Comparison of ENCODE assay signal across 10 cellular contexts in genomic region chr2:60446413-60447358, GRCh38.
DNase-seq lines count a peak whose midpoint lies in the region; ATAC-seq, FAIRE-seq and TF ChIP-seq lines count a peak whose summit lies in the region.
"Had no signal": no experiment of that assay in that cellular context is flagged by ENCODE, and none has a peak within 500 bp of the region (broad histone marks: within the 10 kb centered on the region; RNA-seq: fewer than 3 reads in every experiment).

No MANE protein-coding gene starts in this region.

- POLR2A ChIA-PET in H1 (lab: Charles Lee; ENCODE audit: partially characterized antibody): interaction anchor here (1.1 kb wide), 1 partner anchor 104 kb away, joined by 3 read pairs; no protein-coding TSS in a partner anchor

- H3K27ac ChIP-seq in H1 (ENCODE audit: low read depth, low read length) (no peak overlapping the region), H9 (ENCODE audit: insufficient read length, low read depth, low read length) (no peak overlapping the region)

- H3K79me2 ChIP-seq in H1 (ENCODE audit: control insufficient read depth in 1 of 2, insufficient read depth in 2 of 2, low read length in 2 of 2) (no peaks in the 10 kb centered on the region), H9 (ENCODE audit: insufficient read depth, low read length) (no peaks in the 10 kb centered on the region; the same call in 1 of the 2 replicates)

- H4K5ac ChIP-seq in H1 (ENCODE audit: insufficient read length, low read depth, low read length) (no peak overlapping the region), H9 (ENCODE audit: insufficient read length, low read depth, low read length) (no peak overlapping the region)

- H3K4ac ChIP-seq in H1 (replicated peaks; ENCODE audit: insufficient read length, low read depth, low read length) (no peak overlapping the region), H9 (ENCODE audit: low read depth, low read length) (no peak overlapping the region)

- no peak overlapping the region; the same call in 1 of the 2 replicates for H2BK20ac ChIP-seq in H1 (ENCODE audit: low read length)
- H2BK20ac ChIP-seq in H9 (ENCODE audit: low read depth, low read length, poor library complexity, severe bottlenecking): no peak overlapping the region

- no peak overlapping the region for H2BK120ac ChIP-seq in H1 (replicated peaks; ENCODE audit: low read depth, low read length)
- no peak overlapping the region for H2BK120ac ChIP-seq in H9 (ENCODE audit: low read depth, low read length, poor library complexity, severe bottlenecking)

- H3K27me3 Mint-ChIP-seq in T-helper 2 cell treated with Interferon-gamma antibody and Interleukin-4, amounts not matched to agents 5 μg/mL and 100 μg/mL, for 36 hours (ENCODE audit: low read depth): no peaks in the 10 kb centered on the region
- H3K27me3 Mint-ChIP-seq in H9 (ENCODE audit: low read depth): peaks cover 3% of the 10 kb centered on the region; the same call in 1 of the 2 replicates
- H3K27me3 Mint-ChIP-seq: natural killer cell treated with Interleukin-12 subunit alpha and Interleukin-12 subunit beta and Interleukin-15 and Interleukin-18, amount 100 ng/mL, for 72 hours had no signal

- no peaks in the 10 kb centered on the region for H3K23me2 ChIP-seq in H1 (ENCODE audit: low read depth, low read length)
- H3K23me2 ChIP-seq in H9 (ENCODE audit: insufficient read length, low read depth, low read length, poor library complexity, severe bottlenecking): no peaks in the 10 kb centered on the region

- no peak overlapping the region for H4K91ac ChIP-seq in H1 (replicated peaks; ENCODE audit: insufficient read length, low read length)
- no peak overlapping the region for H4K91ac ChIP-seq in H9 (ENCODE audit: insufficient read length, low read depth, low read length)

- no peak overlapping the region for H3K27ac Mint-ChIP-seq in T-helper 2 cell treated with Interferon-gamma antibody and Interleukin-4, amounts not matched to agents 5 μg/mL and 100 μg/mL, for 36 hours
- H3K27ac Mint-ChIP-seq in H9: peak overlapping the region in 1 of 3 experiments; percentile 50; a peak in 2 of 7 replicates
- H3K27ac Mint-ChIP-seq: natural killer cell treated with Interleukin-12 subunit alpha and Interleukin-12 subunit beta and Interleukin-15 and Interleukin-18, amount 100 ng/mL, for 72 hours had no signal

- DNase-seq in H1 (ENCODE audit: low read depth in 1 of 2, low spot score in 2 of 2) (no peak), H9 (no peak), omental fat pad (ENCODE audit: low spot score) (no peak)
- no peak for DNase-seq in T-helper 2 cell treated with Interferon-gamma antibody and Interleukin-4, amounts not matched to agents 5 μg/mL and 100 μg/mL, for 36 hours (ENCODE audit: low spot score)
- DNase-seq: DND-41 had no signal

- H2BK12ac ChIP-seq in H1 (ENCODE audit: low read depth, low read length) (peak overlapping the region; percentile 82; the same call in 1 of the 2 replicates), H9 (ENCODE audit: insufficient read length, low read depth, low read length) (no peak overlapping the region)

- no peaks in the 10 kb centered on the region for H3K9me3 Mint-ChIP-seq in T-helper 2 cell treated with Interferon-gamma antibody and Interleukin-4, amounts not matched to agents 5 μg/mL and 100 μg/mL, for 36 hours
- H3K9me3 Mint-ChIP-seq in H9: no peaks in the 10 kb centered on the region
- H3K9me3 Mint-ChIP-seq: natural killer cell treated with Interleukin-12 subunit alpha and Interleukin-12 subunit beta and Interleukin-15 and Interleukin-18, amount 100 ng/mL, for 72 hours had no signal

- H2AK5ac ChIP-seq in H1 (ENCODE audit: low read depth, low read length) (peak overlapping the region; percentile 67; the same call in 1 of the 2 replicates), H9 (ENCODE audit: insufficient read length, low read length) (no peak overlapping the region)

- TF ChIP-seq CTCF in H1 (IDR thresholded peaks at IDR 0.05; ENCODE audit: control extremely low read depth in 1 of 3, insufficient read depth in 1 of 3, low read depth in 1 of 3, low read length in 3 of 3): no peak
- no peak for TF ChIP-seq CTCF in H9 (conservative IDR thresholded peaks at IDR 0.05)
- no peak for TF ChIP-seq CTCF in omental fat pad (IDR thresholded peaks at IDR 0.05)

- ATAC-seq in GM18505 (IDR thresholded peaks at IDR 0.05; ENCODE audit: unreplicated experiment) (peak; percentile 85), GM21360 (IDR thresholded peaks at IDR 0.05; ENCODE audit: unreplicated experiment) (peak; percentile 87), HG03108 (IDR thresholded peaks at IDR 0.05; ENCODE audit: unreplicated experiment) (peak; percentile 84), SK-N-SH treated with all-trans-retinoic acid at 6 μM for 48 hours (no peak), omental fat pad (ENCODE audit: low FRiP score) (no peak)
- ATAC-seq: natural killer cell treated with Interleukin-12 subunit alpha and Interleukin-12 subunit beta and Interleukin-15 and Interleukin-18, amount 100 ng/mL, for 72 hours had no signal

- H3K4me1 Mint-ChIP-seq in T-helper 2 cell treated with Interferon-gamma antibody and Interleukin-4, amounts not matched to agents 5 μg/mL and 100 μg/mL, for 36 hours (ENCODE audit: low read depth): no peaks in the 10 kb centered on the region
- H3K4me1 Mint-ChIP-seq in H9: peaks cover 24 to 30% of the 10 kb centered on the region in 2 experiments

- no peak overlapping the region for H3K4me3 ChIP-seq in H1 (ENCODE audit: extremely low read depth in 1 of 4, insufficient read depth in 2 of 4, low read depth in 3 of 4, low read length in 4 of 4)

- H3K23ac ChIP-seq in H1 (ENCODE audit: insufficient read length) (no peak overlapping the region), H9 (ENCODE audit: insufficient read length, low read depth, low read length) (no peak overlapping the region)

- no peaks in the 10 kb centered on the region for H3K36me3 Mint-ChIP-seq in T-helper 2 cell treated with Interferon-gamma antibody and Interleukin-4, amounts not matched to agents 5 μg/mL and 100 μg/mL, for 36 hours (ENCODE audit: low read depth)
- no peaks in the 10 kb centered on the region for H3K36me3 Mint-ChIP-seq in H9 (ENCODE audit: insufficient read depth in 1 of 3, low read depth in 3 of 3)
- H3K36me3 Mint-ChIP-seq: natural killer cell treated with Interleukin-12 subunit alpha and Interleukin-12 subunit beta and Interleukin-15 and Interleukin-18, amount 100 ng/mL, for 72 hours had no signal

- H2AFZ ChIP-seq in H1 (ENCODE audit: low read length) (0 out of 2 replicates have a peak overlapping the region, but pooled peaks have one; percentile 8), H9 (ENCODE audit: low read length) (no peak overlapping the region)

- no peak overlapping the region for H3K4me3 Mint-ChIP-seq in T-helper 2 cell treated with Interferon-gamma antibody and Interleukin-4, amounts not matched to agents 5 μg/mL and 100 μg/mL, for 36 hours
- no peak overlapping the region for H3K4me3 Mint-ChIP-seq in H9
- H3K4me3 Mint-ChIP-seq: natural killer cell treated with Interleukin-12 subunit alpha and Interleukin-12 subunit beta and Interleukin-15 and Interleukin-18, amount 100 ng/mL, for 72 hours had no signal

- H3T11ph ChIP-seq in H9 (ENCODE audit: low read length): no peak overlapping the region

- H4K20me1 ChIP-seq in H1 (replicated peaks in 1 of 2; ENCODE audit: control insufficient read depth in 1 of 2, insufficient read depth in 2 of 2, low read length in 2 of 2): no peaks in the 10 kb centered on the region
- H4K20me1 ChIP-seq in H9 (ENCODE audit: control insufficient read depth, insufficient read depth, insufficient read length): no peaks in the 10 kb centered on the region

- TF ChIP-seq POLR2A in GM18505 (IDR thresholded peaks at IDR 0.05; ENCODE audit: borderline replicate concordance, extremely low read depth, insufficient read depth, insufficient read length): peak; percentile 54
- TF ChIP-seq POLR2A in H1 (IDR thresholded peaks at IDR 0.05; ENCODE audit: control extremely low read depth in 1 of 2, low read depth in 2 of 2, low read length in 2 of 2): no peak

- CTCF ChIA-PET in H1 (lab: Charles Lee; ENCODE audit: partially characterized antibody): interaction anchor here (0.6 to 1.2 kb wide), 6 partner anchors 10 to 1917 kb away, joined by 3 to 4 read pairs (median 3); no protein-coding TSS in a partner anchor

- no peak for FAIRE-seq in H1 (lab: Jason Lieb, UNC)

- no peak for TF ChIP-seq EP300 in H1 (IDR thresholded peaks at IDR 0.05; ENCODE audit: borderline replicate concordance in 1 of 2, low read depth in 2 of 2, low read length in 2 of 2)

- H3K9me3 ChIP-seq in H1 (ENCODE audit: insufficient read depth in 2 of 2, low read depth in 1 of 2, low read length in 1 of 2) (no peaks in the 10 kb centered on the region), H9 (ENCODE audit: control insufficient read depth, low read depth, low read length) (no peaks in the 10 kb centered on the region)

- H3K56ac ChIP-seq in H1 (replicated peaks; ENCODE audit: insufficient read length, low read depth, low read length) (no peak overlapping the region), H9 (ENCODE audit: insufficient read length, low read depth, low read length) (no peak overlapping the region)

- H3K14ac ChIP-seq in H1 (ENCODE audit: insufficient read length) (no peak overlapping the region), H9 (ENCODE audit: insufficient read depth, low read length) (no peak overlapping the region)

- H3K4me2 ChIP-seq in H1 (ENCODE audit: insufficient read depth in 1 of 2, low read depth in 2 of 2, low read length in 2 of 2) (no peak overlapping the region), H9 (ENCODE audit: insufficient read depth, insufficient read length, low read length) (no peak overlapping the region)

- H4K8ac ChIP-seq in H1 (ENCODE audit: extremely low read depth, insufficient read depth, low read length): no peak overlapping the region
- no peak overlapping the region for H4K8ac ChIP-seq in H9 (replicated peaks; ENCODE audit: insufficient read length, low read depth, low read length)

- H3K4me1 ChIP-seq in H1 (replicated peaks in 1 of 4; ENCODE audit: control insufficient read depth in 3 of 4, insufficient read depth in 4 of 4, low read length in 3 of 4) (peaks cover 0 to 11% (median 1%) of the 10 kb centered on the region in 4 experiments; a peak in 3 of 7 replicates), H9 (ENCODE audit: insufficient read depth, low read length) (no peaks in the 10 kb centered on the region)

- H2BK5ac ChIP-seq in H1 (ENCODE audit: low read depth, low read length): no peak overlapping the region; the same call in 1 of the 2 replicates
- H2BK5ac ChIP-seq in H9 (ENCODE audit: insufficient read length, low read length): no peak overlapping the region

- H3K79me1 ChIP-seq in H1 (ENCODE audit: low read depth, low read length) (no peaks in the 10 kb centered on the region), H9 (ENCODE audit: insufficient read depth, low read depth, low read length, poor library complexity, severe bottlenecking) (no peaks in the 10 kb centered on the region)

- H3K27me3 ChIP-seq in H1 (replicated peaks in 1 of 4; ENCODE audit: control insufficient read depth in 3 of 4, extremely low read depth in 1 of 4, insufficient read depth in 3 of 4, low read length in 3 of 4): no peaks in the 10 kb centered on the region
- no peaks in the 10 kb centered on the region for H3K27me3 ChIP-seq in H9 (ENCODE audit: insufficient read depth, low read length)

- no peaks in the 10 kb centered on the region; a peak in 1 of 8 replicates for H3K36me3 ChIP-seq in H1 (ENCODE audit: control insufficient read depth in 2 of 4, insufficient read depth in 4 of 4, low read length in 3 of 4)

- H3K18ac ChIP-seq in H1 (ENCODE audit: extremely low read depth, low read length) (no peak overlapping the region; the same call in 1 of the 2 replicates), H9 (ENCODE audit: insufficient read length, low read depth, low read length) (no peak overlapping the region)

- no peak overlapping the region for H3K9ac ChIP-seq in H1 (replicated peaks in 1 of 4; ENCODE audit: extremely low read depth in 1 of 4, low read depth in 3 of 4, low read length in 3 of 4)
- H3K9ac ChIP-seq in H9 (ENCODE audit: extremely low read depth, insufficient read length, low read length): no peak overlapping the region

- H2BK15ac ChIP-seq in H1 (ENCODE audit: low read length) (no peak overlapping the region), H9 (ENCODE audit: low read depth, low read length) (no peak overlapping the region)

- WGBS in H1 (ENCODE audit: extremely low coverage in 1 of 2, insufficient coverage in 1 of 2, insufficient read length in 1 of 2, insufficient replicate concordance in 2 of 2, low coverage in 1 of 2, low lambda C conversion rate in 2 of 2, missing lambda C conversion rate in 1 of 2), 2 experiments: 88% methylated on average over 9 of the region's 9 CpGs; no CpG with 5 or more reads in 1 of the 2 experiments
- WGBS in H9 (ENCODE audit: extremely low coverage, insufficient read length, low lambda C conversion rate): no CpG with 5 or more reads among the region's 9 CpGs

- no peak for TF ChIP-seq RAD21 in H1 (IDR thresholded peaks at IDR 0.05 in 1 of 2, conservative IDR thresholded peaks at IDR 0.05 in 1 of 2; ENCODE audit: low read depth in 2 of 2, low read length in 2 of 2)

Comparison
In these comparisons a context has a peak if more than half of its experiments do, and no peak if none do; other contexts are left out.
1. ATAC-seq: peak in GM18505 (single experiment), GM21360 (single experiment) and HG03108 (single experiment); none in SK-N-SH treated with all-trans-retinoic acid at 6 μM for 48 hours (single experiment) and omental fat pad (single experiment).